ENCODE assay signal across 29 cellular contexts in genomic region chr3:182185341-182185740, GRCh38.
A peak's percentile ranks its signal among the peaks of the same experiment; 100 is the strongest.
DNase-seq lines count a peak whose midpoint lies in the region; FAIRE-seq and TF ChIP-seq lines count a peak whose summit lies in the region.
"Had no signal": no experiment of that assay in that cellular context is flagged by ENCODE, and none has a peak within 500 bp of the region (broad histone marks: within the 10 kb centered on the region; RNA-seq: fewer than 3 reads in every experiment).

No MANE protein-coding gene starts in this region.

- intact Hi-C loops in esophagus squamous epithelium (cut with DNase I): no loop called here

- H3K27me3 Mint-ChIP-seq in H9 (ENCODE audit: low read depth): no peaks in the 10 kb centered on the region
- H3K27me3 Mint-ChIP-seq: B cell; CD4-positive, alpha-beta T cell had no signal

- no peak overlapping the region for H3T11ph ChIP-seq in H9 (ENCODE audit: low read length)

- H3K23me2 ChIP-seq in H9 (ENCODE audit: insufficient read length, low read depth, low read length, poor library complexity, severe bottlenecking) (no peaks in the 10 kb centered on the region), H1 (ENCODE audit: low read depth, low read length) (no peaks in the 10 kb centered on the region; the same call in 1 of the 2 replicates)

- TF ChIP-seq POLR2A in H1 (IDR thresholded peaks at IDR 0.05; ENCODE audit: control extremely low read depth in 1 of 2, low read depth in 2 of 2, low read length in 2 of 2): no peak
- no peak for TF ChIP-seq POLR2A in esophagus squamous epithelium (IDR thresholded peaks at IDR 0.05)

- peak overlapping the region in 2 of 3 experiments; percentile 43 to 83; a peak in 3 of 7 replicates for H3K27ac Mint-ChIP-seq in H9
- H3K27ac Mint-ChIP-seq: B cell; CD4-positive, alpha-beta T cell; CD8-positive, alpha-beta T cell had no signal

- H4K20me1 ChIP-seq in H9 (ENCODE audit: control insufficient read depth, insufficient read depth, insufficient read length) (no peaks in the 10 kb centered on the region), H1 (replicated peaks in 1 of 2; ENCODE audit: control insufficient read depth in 1 of 2, insufficient read depth in 2 of 2, low read length in 2 of 2) (no peaks in the 10 kb centered on the region)
- H4K20me1 ChIP-seq: BLaER1 treated with 17β-estradiol and CSF1 and Interleukin-3, amounts not matched to agents 10 nM and 100 nM had no signal

- peaks cover 37 to 38% of the 10 kb centered on the region in 2 experiments for H3K4me1 Mint-ChIP-seq in H9
- H3K4me1 Mint-ChIP-seq: B cell had no signal

- no peak overlapping the region for H2BK20ac ChIP-seq in H9 (ENCODE audit: low read depth, low read length, poor library complexity, severe bottlenecking)
- H2BK20ac ChIP-seq in H1 (ENCODE audit: low read length): no peak overlapping the region

- DNase-seq in H9 (no peak), SK-N-MC (ENCODE audit: low read depth, low spot score) (no peak), H1 (ENCODE audit: low read depth in 1 of 2, low spot score in 2 of 2) (no peak), neuronal stem cell (ENCODE audit: low spot score) (no peak), HTR-8/SVneo (ENCODE audit: insufficient read length, low spot score) (no peak), esophagus squamous epithelium (lab: John Stamatoyannopoulos, UW) (no peak), hippocampal formation (lab: John Stamatoyannopoulos, UW) (no peak), DMS 273 (lab: John Stamatoyannopoulos, UW; ENCODE audit: unreplicated experiment) (no peak)
- DNase-seq: 8988T; AML-193; Caco-2; Calu3; CD4-positive, alpha-beta T cell; CD8-positive, alpha-beta T cell; DMS 273 treated with DMSO at 0.1 percent for 48 hours; DMS153; DMS53; DMS79; DND-41; EL; GDM1 had no signal

- H4K91ac ChIP-seq in H9 (ENCODE audit: insufficient read length, low read depth, low read length) (no peak overlapping the region), H1 (replicated peaks; ENCODE audit: insufficient read length, low read length) (no peak overlapping the region), neuronal stem cell (ENCODE audit: low read depth, low read length, poor library complexity) (no peak overlapping the region)

- H3K9me3 ChIP-seq in H9 (ENCODE audit: control insufficient read depth, low read depth, low read length): no peaks in the 10 kb centered on the region
- no peaks in the 10 kb centered on the region for H3K9me3 ChIP-seq in SK-N-MC (ENCODE audit: low read depth, low read length)
- peaks cover 0 to 4% of the 10 kb centered on the region in 2 experiments; a peak in 1 of 4 replicates for H3K9me3 ChIP-seq in H1 (ENCODE audit: insufficient read depth in 2 of 2, low read depth in 1 of 2, low read length in 1 of 2)
- peaks cover 0 to 5% of the 10 kb centered on the region in 2 donors for H3K9me3 ChIP-seq in neuronal stem cell (replicated peaks in 1 of 2; ENCODE audit: control insufficient read depth in 2 of 2, insufficient read depth in 1 of 2, low read depth in 1 of 2, low read length in 2 of 2)
- H3K9me3 ChIP-seq in esophagus squamous epithelium: no peaks in the 10 kb centered on the region
- H3K9me3 ChIP-seq: BLaER1 treated with 17β-estradiol and CSF1 and Interleukin-3, amounts not matched to agents 10 nM and 100 nM had no signal

- H3K79me2 ChIP-seq in H9 (ENCODE audit: insufficient read depth, low read length) (no peaks in the 10 kb centered on the region), H1 (ENCODE audit: control insufficient read depth in 1 of 2, insufficient read depth in 2 of 2, low read length in 2 of 2) (no peaks in the 10 kb centered on the region)

- TF ChIP-seq RAD21 in H1 (IDR thresholded peaks at IDR 0.05 in 1 of 2, conservative IDR thresholded peaks at IDR 0.05 in 1 of 2; ENCODE audit: low read depth in 2 of 2, low read length in 2 of 2): no peak

- H3K4ac ChIP-seq in H9 (ENCODE audit: low read depth, low read length) (no peak overlapping the region), H1 (replicated peaks; ENCODE audit: insufficient read length, low read depth, low read length) (no peak overlapping the region), neuronal stem cell (ENCODE audit: low read length) (no peak overlapping the region)

- H2BK12ac ChIP-seq in H9 (ENCODE audit: insufficient read length, low read depth, low read length) (no peak overlapping the region), H1 (ENCODE audit: low read depth, low read length) (no peak overlapping the region), neuronal stem cell (ENCODE audit: low read length) (no peak overlapping the region)

- H4K8ac ChIP-seq in H9 (replicated peaks; ENCODE audit: insufficient read length, low read depth, low read length) (no peak overlapping the region), H1 (ENCODE audit: extremely low read depth, insufficient read depth, low read length) (no peak overlapping the region), neuronal stem cell (ENCODE audit: low read depth, low read length) (no peak overlapping the region)

- H3K36me3 ChIP-seq in SK-N-MC (ENCODE audit: insufficient read depth, low read length): no peaks in the 10 kb centered on the region
- no peaks in the 10 kb centered on the region for H3K36me3 ChIP-seq in H1 (ENCODE audit: control insufficient read depth in 2 of 4, insufficient read depth in 4 of 4, low read length in 3 of 4)
- H3K36me3 ChIP-seq in neuronal stem cell (replicated peaks in 1 of 2; ENCODE audit: control insufficient read depth in 2 of 2, insufficient read depth in 2 of 2, low read length in 2 of 2): no peaks in the 10 kb centered on the region
- H3K36me3 ChIP-seq in esophagus squamous epithelium: no peaks in the 10 kb centered on the region
- H3K36me3 ChIP-seq: BLaER1 treated with 17β-estradiol and CSF1 and Interleukin-3, amounts not matched to agents 10 nM and 100 nM had no signal

- H3K4me1 ChIP-seq in H9 (ENCODE audit: insufficient read depth, low read length): peaks cover 5% of the 10 kb centered on the region
- H3K4me1 ChIP-seq in H1 (replicated peaks in 1 of 4; ENCODE audit: control insufficient read depth in 3 of 4, insufficient read depth in 4 of 4, low read length in 3 of 4): peaks cover 0 to 16% (median 5%) of the 10 kb centered on the region in 4 experiments; a peak in 4 of 7 replicates
- peaks cover 8 to 12% of the 10 kb centered on the region in 2 donors for H3K4me1 ChIP-seq in neuronal stem cell (ENCODE audit: control insufficient read depth in 2 of 2, insufficient read depth in 1 of 2, low read depth in 1 of 2, low read length in 2 of 2)
- peaks cover 0 to 33% (median 7%) of the 10 kb centered on the region in 3 donors for H3K4me1 ChIP-seq in esophagus squamous epithelium

- H3K4me2 ChIP-seq in H9 (ENCODE audit: insufficient read depth, insufficient read length, low read length) (no peak overlapping the region), H1 (ENCODE audit: insufficient read depth in 1 of 2, low read depth in 2 of 2, low read length in 2 of 2) (0 out of 4 replicates have a peak overlapping the region, but pooled peaks of 1 of the 2 experiments have one; percentile 32), neuronal stem cell (ENCODE audit: insufficient read depth, low read length, poor library complexity, severe bottlenecking) (no peak overlapping the region)
- H3K4me2 ChIP-seq: BLaER1 treated with 17β-estradiol and CSF1 and Interleukin-3, amounts not matched to agents 10 nM and 100 nM had no signal

- CTCF ChIA-PET in H1 (lab: Charles Lee; ENCODE audit: partially characterized antibody): interaction anchor here (0.6 kb wide), 2 partner anchors 101 to 191 kb away, joined by 3 read pairs; no protein-coding TSS in a partner anchor

- FAIRE-seq in H1 (lab: Jason Lieb, UNC) (no peak), HTR-8/SVneo (lab: Jason Lieb, UNC) (no peak)
- FAIRE-seq: A204.1, D721Med, GM12878, GM12892, GM18507 had no signal

- H3K36me3 Mint-ChIP-seq in H9 (ENCODE audit: insufficient read depth in 1 of 3, low read depth in 3 of 3): peaks cover 0 to 12% (median 5%) of the 10 kb centered on the region in 3 experiments; a peak in 6 of 7 replicates
- H3K36me3 Mint-ChIP-seq: CD8-positive, alpha-beta T cell had no signal

- no peak overlapping the region for H2AK5ac ChIP-seq in H9 (ENCODE audit: insufficient read length, low read length)
- no peak overlapping the region for H2AK5ac ChIP-seq in H1 (ENCODE audit: low read depth, low read length)
- no peak overlapping the region for H2AK5ac ChIP-seq in neuronal stem cell (ENCODE audit: low read depth, low read length)

- H3K4me3 Mint-ChIP-seq in H9: no peak overlapping the region
- H3K4me3 Mint-ChIP-seq: B cell; CD4-positive, alpha-beta T cell; CD8-positive, alpha-beta T cell had no signal

- H3K56ac ChIP-seq in H9 (ENCODE audit: insufficient read length, low read depth, low read length): no peak overlapping the region
- H3K56ac ChIP-seq in H1 (replicated peaks; ENCODE audit: insufficient read length, low read depth, low read length): no peak overlapping the region

- no peaks in the 10 kb centered on the region for H3K27me3 ChIP-seq in H9 (ENCODE audit: insufficient read depth, low read length)
- no peaks in the 10 kb centered on the region for H3K27me3 ChIP-seq in H1 (replicated peaks in 1 of 4; ENCODE audit: control insufficient read depth in 3 of 4, extremely low read depth in 1 of 4, insufficient read depth in 3 of 4, low read length in 3 of 4)
- no peaks in the 10 kb centered on the region for H3K27me3 ChIP-seq in neuronal stem cell (ENCODE audit: control insufficient read depth in 3 of 3, insufficient read depth in 3 of 3, low read depth in 1 of 3, low read length in 3 of 3)
- no peaks in the 10 kb centered on the region for H3K27me3 ChIP-seq in esophagus squamous epithelium
- H3K27me3 ChIP-seq: BLaER1 treated with 17β-estradiol and CSF1 and Interleukin-3, amounts not matched to agents 10 nM and 100 nM had no signal

- no peak for TF ChIP-seq EP300 in H1 (IDR thresholded peaks at IDR 0.05; ENCODE audit: borderline replicate concordance in 1 of 2, low read depth in 2 of 2, low read length in 2 of 2)

- H3K14ac ChIP-seq in H9 (ENCODE audit: insufficient read depth, low read length) (no peak overlapping the region), H1 (ENCODE audit: insufficient read length) (no peak overlapping the region), neuronal stem cell (ENCODE audit: low read length) (no peak overlapping the region)

- H2BK15ac ChIP-seq in H9 (ENCODE audit: low read depth, low read length) (no peak overlapping the region), H1 (ENCODE audit: low read length) (no peak overlapping the region), neuronal stem cell (ENCODE audit: low read length) (no peak overlapping the region)

- H3K9ac ChIP-seq in H9 (ENCODE audit: extremely low read depth, insufficient read length, low read length) (no peak overlapping the region), SK-N-MC (ENCODE audit: insufficient read length) (no peak overlapping the region), H1 (replicated peaks in 1 of 4; ENCODE audit: extremely low read depth in 1 of 4, low read depth in 3 of 4, low read length in 3 of 4) (no peak overlapping the region), neuronal stem cell (ENCODE audit: low read depth, low read length, poor library complexity) (no peak overlapping the region)
- H3K9ac ChIP-seq: BLaER1 treated with 17β-estradiol and CSF1 and Interleukin-3, amounts not matched to agents 10 nM and 100 nM had no signal

- H3K27ac ChIP-seq in H9 (ENCODE audit: insufficient read length, low read depth, low read length): no peak overlapping the region
- H3K27ac ChIP-seq in SK-N-MC: peak overlapping the region; percentile 95
- H3K27ac ChIP-seq in H1 (ENCODE audit: low read depth, low read length): no peak overlapping the region
- no peak overlapping the region for H3K27ac ChIP-seq in neuronal stem cell (replicated peaks; ENCODE audit: low read length)
- no peak overlapping the region for H3K27ac ChIP-seq in esophagus squamous epithelium
- H3K27ac ChIP-seq: BLaER1 treated with 17β-estradiol and CSF1 and Interleukin-3, amounts not matched to agents 10 nM and 100 nM; C4-2B had no signal

- peaks cover 0 to 10% of the 10 kb centered on the region in 2 experiments; a peak in 3 of 5 replicates for H3K9me3 Mint-ChIP-seq in H9

- no peak overlapping the region for H3K4me3 ChIP-seq in SK-N-MC
- H3K4me3 ChIP-seq in H1 (ENCODE audit: extremely low read depth in 1 of 4, insufficient read depth in 2 of 4, low read depth in 3 of 4, low read length in 4 of 4): no peak overlapping the region
- H3K4me3 ChIP-seq in neuronal stem cell (ENCODE audit: low read length in 2 of 2): no peak overlapping the region
- H3K4me3 ChIP-seq in esophagus squamous epithelium: no peak overlapping the region
- H3K4me3 ChIP-seq: BLaER1 treated with 17β-estradiol and CSF1 and Interleukin-3, amounts not matched to agents 10 nM and 100 nM; GM12878 had no signal

- H3K23ac ChIP-seq in H9 (ENCODE audit: insufficient read length, low read depth, low read length) (no peak overlapping the region), H1 (ENCODE audit: insufficient read length) (no peak overlapping the region), neuronal stem cell (ENCODE audit: low read depth, low read length, poor library complexity) (no peak overlapping the region)

- no CpG with 5 or more reads among the region's 1 CpG for WGBS in H9 (ENCODE audit: extremely low coverage, insufficient read length, low lambda C conversion rate)
- 48% methylated on average over 1 of the region's 1 CpG; no CpG with 5 or more reads in 1 of the 2 experiments for WGBS in H1 (ENCODE audit: extremely low coverage in 1 of 2, insufficient coverage in 1 of 2, insufficient read length in 1 of 2, insufficient replicate concordance in 2 of 2, low coverage in 1 of 2, low lambda C conversion rate in 2 of 2, missing lambda C conversion rate in 1 of 2), 2 experiments
- no CpG with 5 or more reads among the region's 1 CpG for WGBS in neuronal stem cell (ENCODE audit: extremely low coverage in 2 of 2, insufficient read length in 2 of 2, insufficient replicate concordance in 1 of 2), 2 donors
- WGBS in esophagus squamous epithelium, 2 donors: 50 to 64% methylated on average over 1 of the region's 1 CpG

- H2AFZ ChIP-seq in H9 (ENCODE audit: low read length): no peak overlapping the region
- H2AFZ ChIP-seq in H1 (ENCODE audit: low read length): no peak overlapping the region
- H2AFZ ChIP-seq in neuronal stem cell (ENCODE audit: low read length): peak overlapping the region; percentile 41

- H2BK120ac ChIP-seq in H9 (ENCODE audit: low read depth, low read length, poor library complexity, severe bottlenecking): no peak overlapping the region
- no peak overlapping the region for H2BK120ac ChIP-seq in H1 (replicated peaks; ENCODE audit: low read depth, low read length)
- H2BK120ac ChIP-seq in neuronal stem cell (ENCODE audit: low read depth, low read length): no peak overlapping the region

- H3K18ac ChIP-seq in H9 (ENCODE audit: insufficient read length, low read depth, low read length) (no peak overlapping the region), H1 (ENCODE audit: extremely low read depth, low read length) (no peak overlapping the region; the same call in 1 of the 2 replicates), neuronal stem cell (ENCODE audit: low read length) (no peak overlapping the region)

- POLR2A ChIA-PET in H1 (lab: Charles Lee; ENCODE audit: partially characterized antibody): no interaction called here

- TF ChIP-seq CTCF in H9 (conservative IDR thresholded peaks at IDR 0.05) (no peak), H1 (IDR thresholded peaks at IDR 0.05; ENCODE audit: control extremely low read depth in 1 of 3, insufficient read depth in 1 of 3, low read depth in 1 of 3, low read length in 3 of 3) (no peak), esophagus squamous epithelium (IDR thresholded peaks at IDR 0.05) (no peak)

- H4K5ac ChIP-seq in H9 (ENCODE audit: insufficient read length, low read depth, low read length) (no peak overlapping the region), H1 (ENCODE audit: insufficient read length, low read depth, low read length) (no peak overlapping the region)

- no peaks in the 10 kb centered on the region for H3K79me1 ChIP-seq in H9 (ENCODE audit: insufficient read depth, low read depth, low read length, poor library complexity, severe bottlenecking)
- no peaks in the 10 kb centered on the region for H3K79me1 ChIP-seq in H1 (ENCODE audit: low read depth, low read length)
- H3K79me1 ChIP-seq in neuronal stem cell (ENCODE audit: low read depth, low read length): no peaks in the 10 kb centered on the region

- H2BK5ac ChIP-seq in H9 (ENCODE audit: insufficient read length, low read length): no peak overlapping the region
- no peak overlapping the region for H2BK5ac ChIP-seq in H1 (ENCODE audit: low read depth, low read length)
- no peak overlapping the region for H2BK5ac ChIP-seq in neuronal stem cell (ENCODE audit: low read length)
